ENCODE assay signal across 25 cellular contexts in the genomic region with DNA sequence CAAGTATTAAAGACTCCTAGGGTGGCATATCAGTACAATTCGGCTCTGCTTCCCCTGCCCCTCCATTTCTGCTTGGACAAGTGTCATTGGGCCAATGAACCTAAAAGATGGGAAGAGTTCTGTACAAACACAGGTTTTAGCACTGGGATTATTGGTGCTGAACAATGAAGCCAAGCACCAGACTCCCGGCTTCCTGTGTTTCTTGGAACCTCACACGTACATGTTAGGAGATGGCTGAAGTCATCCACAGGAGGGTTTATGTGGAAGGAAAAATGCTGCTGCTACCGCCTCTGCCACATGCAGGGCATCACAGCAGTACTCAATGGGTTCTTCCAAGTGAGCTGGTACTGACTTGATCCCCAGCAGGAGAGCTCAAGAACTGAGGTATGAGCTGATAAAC. TPM values are rescaled to one million over a fixed set of nuclear protein-coding genes. Genes with fewer than 3 reads are reported as not detected.
DNase-seq lines count a peak whose midpoint lies in the region; ATAC-seq, FAIRE-seq and TF ChIP-seq lines count a peak whose summit lies in the region.
"Had no signal": no experiment of that assay in that cellular context is flagged by ENCODE, and none has a peak within 500 bp of the region (broad histone marks: within the 10 kb centered on the region; RNA-seq: fewer than 3 reads in every experiment).

No MANE protein-coding gene starts in this region.

- no peaks in the 10 kb centered on the region for H3K4me1 Mint-ChIP-seq in activated CD8-positive, alpha-beta T cell treated with anti-CD3 and anti-CD28 coated beads for 36 hours (ENCODE audit: low read depth)
- H3K4me1 Mint-ChIP-seq: CD14-positive monocyte; CD8-positive, alpha-beta memory T cell had no signal

- CTCF ChIA-PET in HepG2 (lab: Yijun Ruan, JAX; ENCODE audit: low intra/inter-chr PET ratio, low total read pairs) (no interaction called here), A673 (lab: Charles Lee) (no interaction called here)
- CTCF ChIA-PET in activated CD8-positive, alpha-beta T cell treated with anti-CD3 and anti-CD28 coated beads for 36 hours (lab: Charles Lee), result no interaction called here

- no peak overlapping the region for H3K4me2 ChIP-seq in HepG2 (ENCODE audit: low read depth, low read length)
- H3K4me2 ChIP-seq: GM23338 had no signal

- H3K4me1 ChIP-seq in HepG2 (ENCODE audit: insufficient read depth, low read length) (no peaks in the 10 kb centered on the region), right lobe of liver (no peaks in the 10 kb centered on the region), SJCRH30 (peaks cover 38% of the 10 kb centered on the region), A673 (ENCODE audit: insufficient read depth, low read length, poor library complexity, severe bottlenecking) (no peaks in the 10 kb centered on the region)

- no peak for ATAC-seq in HepG2
- ATAC-seq in right lobe of liver, result no peak
- ATAC-seq in activated CD8-positive, alpha-beta T cell treated with anti-CD3 and anti-CD28 coated beads for 36 hours, result no peak
- ATAC-seq: GM12878, GM23338, HCT116 had no signal

- H3K4me3 Mint-ChIP-seq in activated CD8-positive, alpha-beta T cell treated with anti-CD3 and anti-CD28 coated beads for 36 hours, result no peak overlapping the region
- H3K4me3 Mint-ChIP-seq: CD14-positive monocyte; CD4-positive, alpha-beta T cell; CD8-positive, alpha-beta memory T cell; GM23338; H9; HFFc6 had no signal

- H3K4me3 ChIP-seq in HepG2 (replicated peaks in 1 of 3; ENCODE audit: insufficient read depth in 1 of 3, low read depth in 2 of 3, low read length in 3 of 3) (no peak overlapping the region), right lobe of liver (no peak overlapping the region), SJCRH30 (no peak overlapping the region), A673 (ENCODE audit: low read depth, low read length, poor library complexity, severe bottlenecking) (no peak overlapping the region)
- H3K4me3 ChIP-seq: GM12878, GM23338 had no signal

- intact Hi-C loops in HepG2 (cut with micrococcal nuclease; ENCODE audit: unreplicated experiment), result loop anchor here (5.0 kb wide), 1 partner anchor 47 kb away; the partner anchor contains the start of gene TNFRSF21
- intact Hi-C loops in right lobe of liver (cut with DNase I), result no loop called here
- intact Hi-C loops in A673 (cut with micrococcal nuclease; ENCODE audit: unreplicated experiment), result no loop called here
- intact Hi-C loops in activated CD8-positive, alpha-beta T cell treated with anti-CD3 and anti-CD28 coated beads for 36 hours (cut with micrococcal nuclease), result no loop called here

- H3K9ac ChIP-seq in HepG2 (ENCODE audit: insufficient read depth, low read depth, low read length), result no peak overlapping the region

- H3K27ac ChIP-seq in HepG2 (ENCODE audit: extremely low read length, insufficient read depth, low read length) (no peak overlapping the region), right lobe of liver (no peak overlapping the region), SJCRH30 (peak overlapping the region; percentile 89; the same call in 1 of the 2 replicates), A673 (ENCODE audit: low read depth, low read length, poor library complexity, severe bottlenecking) (no peak overlapping the region)
- H3K27ac ChIP-seq: 22Rv1 had no signal

- no peak for TF ChIP-seq EP300 in HepG2 (IDR thresholded peaks at IDR 0.05; ENCODE audit: low read depth in 2 of 2, low read length in 2 of 2)
- TF ChIP-seq EP300 in HepG2 (CRISPR knock-in tag; IDR thresholded peaks at IDR 0.05; ENCODE audit: borderline replicate concordance), result no peak

- no peaks in the 10 kb centered on the region for H3K27me3 ChIP-seq in HepG2 (ENCODE audit: control insufficient read depth in 1 of 2, insufficient read depth in 2 of 2, low read length in 2 of 2)
- H3K27me3 ChIP-seq in right lobe of liver, result no peaks in the 10 kb centered on the region
- H3K27me3 ChIP-seq in SJCRH30, result no peaks in the 10 kb centered on the region
- no peaks in the 10 kb centered on the region for H3K27me3 ChIP-seq in A673 (replicated peaks; ENCODE audit: insufficient read depth, low read depth, low read length, poor library complexity)

- H3K79me2 ChIP-seq in HepG2 (ENCODE audit: insufficient read depth, low read length), result peaks cover 40% of the 10 kb centered on the region

- H3K27me3 Mint-ChIP-seq in activated CD8-positive, alpha-beta T cell treated with anti-CD3 and anti-CD28 coated beads for 36 hours, result no peaks in the 10 kb centered on the region
- H3K27me3 Mint-ChIP-seq: CD4-positive, alpha-beta T cell had no signal

- TF ChIP-seq POLR2A in HepG2 (IDR thresholded peaks at IDR 0.05; ENCODE audit: insufficient read depth in 1 of 2, low read depth in 2 of 2, low read length in 2 of 2) (no peak), right lobe of liver (IDR thresholded peaks at IDR 0.05) (no peak)

- peaks cover 27 to 86% of the 10 kb centered on the region in 2 experiments for H3K36me3 ChIP-seq in HepG2 (replicated peaks in 1 of 2; ENCODE audit: control insufficient read depth in 1 of 2, insufficient read depth in 2 of 2, low read length in 2 of 2)
- no peaks in the 10 kb centered on the region for H3K36me3 ChIP-seq in right lobe of liver
- no peaks in the 10 kb centered on the region for H3K36me3 ChIP-seq in SJCRH30
- no peaks in the 10 kb centered on the region for H3K36me3 ChIP-seq in A673 (ENCODE audit: insufficient read depth, low read length, poor library complexity, severe bottlenecking)

- no peaks in the 10 kb centered on the region for H3K9me3 Mint-ChIP-seq in activated CD8-positive, alpha-beta T cell treated with anti-CD3 and anti-CD28 coated beads for 36 hours
- H3K9me3 Mint-ChIP-seq: CD14-positive monocyte; CD4-positive, alpha-beta T cell; CD8-positive, alpha-beta memory T cell; GM23338; H9; HFFc6 had no signal

- TF ChIP-seq RAD21 in HepG2 (CRISPR knock-in tag; IDR thresholded peaks at IDR 0.05), result no peak

- POLR2A ChIA-PET in HepG2 (lab: Yijun Ruan, JAX), result no interaction called here
- POLR2A ChIA-PET in A673 (lab: Charles Lee; ENCODE audit: low non-redundant PET), result no interaction called here
- POLR2A ChIA-PET in activated CD8-positive, alpha-beta T cell treated with anti-CD3 and anti-CD28 coated beads for 36 hours (lab: Charles Lee), result no interaction called here

- H4K20me1 ChIP-seq in HepG2 (ENCODE audit: insufficient read depth, low read length), result peaks cover 33% of the 10 kb centered on the region; the same call in 1 of the 2 replicates

- no peak for FAIRE-seq in HepG2 (lab: Jason Lieb, UNC)
- FAIRE-seq: A204.1, D721Med, GM12878, GM19239 had no signal

- no peak overlapping the region for H3K27ac Mint-ChIP-seq in activated CD8-positive, alpha-beta T cell treated with anti-CD3 and anti-CD28 coated beads for 36 hours
- H3K27ac Mint-ChIP-seq: CD14-positive monocyte; CD4-positive, alpha-beta T cell; CD8-positive, alpha-beta memory T cell; GM23338; HFFc6 had no signal

- no peak overlapping the region for H2AFZ ChIP-seq in HepG2 (ENCODE audit: low read length)
- H2AFZ ChIP-seq: GM23338 had no signal

- in situ Hi-C loops in HepG2 (cut with HindIII; ENCODE audit: extremely low pct_ligation_motif_present, low pct_unique_long_range_greater_than_20kb), result no loop called here

- no peaks in the 10 kb centered on the region for H3K9me3 ChIP-seq in HepG2 (ENCODE audit: low read length)
- no peaks in the 10 kb centered on the region for H3K9me3 ChIP-seq in right lobe of liver
- H3K9me3 ChIP-seq in SJCRH30 (replicated peaks), result no peaks in the 10 kb centered on the region
- no peaks in the 10 kb centered on the region for H3K9me3 ChIP-seq in A673 (ENCODE audit: low read depth, low read length, poor library complexity, severe bottlenecking)

- BruUV-seq in HepG2 (replicated peaks; lab: Mats Ljungman, UMichigan) (no TSS peak), A673 (replicated peaks; lab: Mats Ljungman, UMichigan) (no TSS peak)

- no peak for DNase-seq in HepG2 (ENCODE audit: low spot score)
- no peak for DNase-seq in right lobe of liver
- no peak for DNase-seq in SJCRH30
- peak; percentile 49 for DNase-seq in dermis blood vessel endothelial cell
- no peak for DNase-seq in A673 (ENCODE audit: low spot score)
- no peak for DNase-seq in AML-193 (lab: John Stamatoyannopoulos, UW)
- DNase-seq in activated CD8-positive, alpha-beta T cell treated with anti-CD3 and anti-CD28 coated beads for 36 hours, result no peak
- DNase-seq in NCI-H146 (lab: John Stamatoyannopoulos, UW), result no peak
- DNase-seq: ACHN; CD4-positive, alpha-beta T cell; CD8-positive, alpha-beta memory T cell; DMS 273 treated with DMSO at 0.1 percent for 48 hours; DMS79; EL; GDM1; H9; HFFc6 had no signal

- no peak for TF ChIP-seq CTCF in HepG2 (CRISPR knock-in tag; IDR thresholded peaks at IDR 0.05)
- TF ChIP-seq CTCF in right lobe of liver (IDR thresholded peaks at IDR 0.05), result no peak
- TF ChIP-seq CTCF in A673 (conservative IDR thresholded peaks at IDR 0.05; ENCODE audit: low read depth, low read length), result no peak
- no peak for TF ChIP-seq CTCF in activated CD8-positive, alpha-beta T cell treated with anti-CD3 and anti-CD28 coated beads for 36 hours (IDR thresholded peaks at IDR 0.05)

- no peaks in the 10 kb centered on the region for H3K36me3 Mint-ChIP-seq in activated CD8-positive, alpha-beta T cell treated with anti-CD3 and anti-CD28 coated beads for 36 hours (ENCODE audit: low read depth)
- H3K36me3 Mint-ChIP-seq: CD14-positive monocyte; CD8-positive, alpha-beta memory T cell had no signal

- 82% methylated on average over 4 of the region's 4 CpGs for WGBS in HepG2 (ENCODE audit: low lambda C conversion rate)
- 43% methylated on average over 4 of the region's 4 CpGs for WGBS in right lobe of liver (ENCODE audit: insufficient coverage, low coverage, low lambda C conversion rate, missing lambda C conversion rate)

RNA-seq across cellular contexts. Expression of gene TNFRSF21, which starts 49.7 kb away (rescaled TPM):
- total RNA-seq in HepG2 (2016; rRNA removed; fragmentation: Illumina TruSeq; extraction: Trizol), result 35.4 and 46.3 TPM in 2 replicates
- 64.4 and 66.8 TPM in 2 replicates for total RNA-seq in HepG2 (2016; cell fraction: cytosol; rRNA removed; fragmentation: Illumina TruSeq; extraction: Trizol; ENCODE audit: low read depth)
- 32.9 and 45.1 TPM in 2 replicates for total RNA-seq in HepG2 (2016; cell fraction: insoluble cytoplasmic fraction; rRNA removed; fragmentation: Illumina TruSeq; extraction: Trizol)
- total RNA-seq in HepG2 (2016; cell fraction: membrane; rRNA removed; fragmentation: Illumina TruSeq; extraction: Trizol), result 83.9 and 85.3 TPM in 2 replicates
- total RNA-seq in HepG2 (2016; cell fraction: nucleus; rRNA removed; fragmentation: Illumina TruSeq; extraction: Trizol), result 42.5 and 44.5 TPM in 2 replicates
- 24.8 and 27.5 TPM in 2 replicates for polyA plus RNA-seq in HepG2 (2011; rRNA removed)
- 28.3 and 32.5 TPM in 2 replicates for polyA plus RNA-seq in HepG2 (2011; cell fraction: cytosol; rRNA removed)
- 26.7 and 28.4 TPM in 2 replicates for polyA plus RNA-seq in HepG2 (2011; cell fraction: nucleus; rRNA removed)
- polyA plus RNA-seq in HepG2 (2012), result 29.4 and 72.1 TPM in 2 replicates
- polyA plus RNA-seq in HepG2 (2016; cell fraction: cytosol; fragmentation: Illumina TruSeq; extraction: Trizol; ENCODE audit: low read depth), result 7.7 and 9.6 TPM in 2 replicates
- 42.9 and 49.8 TPM in 2 replicates for polyA plus RNA-seq in HepG2 (2016; cell fraction: insoluble cytoplasmic fraction; fragmentation: Illumina TruSeq; extraction: Trizol; ENCODE audit: low read depth)
- polyA plus RNA-seq in HepG2 (2016; cell fraction: membrane; fragmentation: Illumina TruSeq; extraction: Trizol; ENCODE audit: low read depth), result 32.5 and 38.1 TPM in 2 replicates
- 56.9 and 64.9 TPM in 2 replicates for polyA plus RNA-seq in HepG2 (2016; cell fraction: nucleus; fragmentation: Illumina TruSeq; extraction: Trizol; ENCODE audit: insufficient read depth, low read depth)
- polyA minus RNA-seq in HepG2 (2011; rRNA and poly(A)+ RNA removed; ENCODE audit: low replicate concordance), result 26.7 and 80.6 TPM in 2 replicates
- 40.3 and 44.4 TPM in 2 replicates for polyA minus RNA-seq in HepG2 (2011; cell fraction: cytosol; rRNA and poly(A)+ RNA removed)
- polyA minus RNA-seq in HepG2 (2011; cell fraction: nucleus; rRNA and poly(A)+ RNA removed), result 66.8 and 71.1 TPM in 2 replicates
- total RNA-seq in right lobe of liver, result 1 to 10 TPM; 1.9 to 7.9 (median 5.3) TPM
- total RNA-seq in SJCRH30 (2014; rRNA removed; shearing (Covaris generic)), result 23.0 and 25.1 TPM in 2 replicates
- total RNA-seq in dermis blood vessel endothelial cell, result 56.0 and 71.9 TPM in 2 replicates
- 31.3 and 36.0 TPM in 2 replicates for total RNA-seq in A673 (2021)
- 1 to 10 TPM; 2.3 to 2.5 TPM for total RNA-seq in activated CD8-positive, alpha-beta T cell treated with anti-CD3 and anti-CD28 coated beads for 36 hours
